ENCODE assay signal across 1 cellular context in the genomic region with DNA sequence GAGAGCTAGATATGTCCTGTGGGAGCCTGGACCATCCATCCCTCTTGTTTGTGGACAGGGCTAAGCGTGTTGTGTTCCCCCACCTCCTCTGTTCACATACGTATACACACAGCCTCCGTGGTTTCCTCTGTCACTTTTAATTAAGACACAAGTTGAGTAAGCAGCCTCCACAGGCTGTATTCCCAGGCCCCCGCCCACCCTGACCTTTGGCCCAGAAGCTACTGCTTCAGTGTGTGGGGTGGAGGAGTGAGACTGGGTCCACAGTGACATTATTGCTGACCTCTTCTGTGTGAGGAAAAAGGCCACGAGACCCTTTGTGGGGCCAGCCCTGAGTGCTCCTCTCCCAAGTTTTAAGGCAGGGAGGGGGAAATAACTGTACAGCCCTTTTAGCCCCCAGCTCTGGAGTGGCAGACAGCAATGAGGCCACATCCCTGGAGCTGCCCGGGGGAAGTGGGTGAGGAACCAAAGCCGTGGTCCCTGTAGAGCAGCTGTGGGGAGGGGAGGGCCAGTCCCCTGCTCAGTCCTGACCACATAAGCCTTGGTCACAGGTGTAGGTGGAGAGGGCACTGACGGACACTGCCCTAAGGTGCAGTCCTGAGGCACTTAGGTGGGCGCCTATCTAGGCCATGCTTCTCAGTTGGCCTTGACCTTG.
A peak's percentile ranks its signal among the peaks of the same experiment; 100 is the strongest.
TF ChIP-seq lines count a peak whose summit lies in the region.

No MANE protein-coding gene starts in this region.

TF ChIP-seq in H1, 55 proteins besides CTCF, POLR2A, EP300 and RAD21:
- no peak for TF ChIP-seq NRF1 (IDR thresholded peaks at IDR 0.05; ENCODE audit: low read depth, low read length)
- TF ChIP-seq BCL11A (IDR thresholded peaks at IDR 0.05; ENCODE audit: low read depth in 2 of 2, low read length in 2 of 2), result no peak
- TF ChIP-seq BRCA1 (IDR thresholded peaks at IDR 0.05; ENCODE audit: low read depth, low read length), result no peak
- no peak for TF ChIP-seq SP4 (IDR thresholded peaks at IDR 0.05; ENCODE audit: low read length)
- no peak for TF ChIP-seq RXRA (IDR thresholded peaks at IDR 0.05; ENCODE audit: insufficient read depth, low read depth, low read length)
- TF ChIP-seq JUN (IDR thresholded peaks at IDR 0.05; ENCODE audit: low read depth, low read length), result no peak
- TF ChIP-seq POLR2AphosphoS5 (IDR thresholded peaks at IDR 0.05; ENCODE audit: low read depth, low read length), result peak; percentile 45
- no peak for TF ChIP-seq CHD1 (IDR thresholded peaks at IDR 0.05; ENCODE audit: low read depth, low read length)
